In the genomic region with DNA sequence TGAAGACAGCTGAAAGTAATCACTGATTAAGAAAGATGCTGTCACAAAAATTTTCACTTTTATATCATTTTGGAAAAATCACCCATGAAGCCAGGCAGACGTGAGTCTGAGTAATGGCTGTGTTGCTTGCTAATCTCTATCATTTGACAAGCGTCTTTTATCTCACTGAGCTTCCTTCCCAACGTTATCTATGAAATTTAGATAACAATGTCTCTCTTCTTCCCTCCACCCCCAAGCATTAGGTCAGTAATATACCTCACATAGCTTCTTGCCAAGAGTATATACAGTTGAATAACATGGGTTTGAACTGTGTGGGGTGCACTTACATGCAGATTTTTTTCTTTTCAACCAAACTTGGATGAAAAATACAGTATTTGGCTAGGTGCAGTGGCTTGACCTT, we compare ENCODE assay signal across 1 cellular context.
TF ChIP-seq lines count a peak whose summit lies in the region.

No MANE protein-coding gene starts in this region.

TF ChIP-seq in H1, 55 proteins besides CTCF, POLR2A, EP300 and RAD21:
- no peak for TF ChIP-seq BCL11A (IDR thresholded peaks at IDR 0.05; ENCODE audit: low read depth in 2 of 2, low read length in 2 of 2)
- no peak for TF ChIP-seq SIX5 (IDR thresholded peaks at IDR 0.05; ENCODE audit: low read depth, low read length)
- no peak for TF ChIP-seq SRF (IDR thresholded peaks at IDR 0.05; ENCODE audit: low read depth, low read length)
- TF ChIP-seq SIRT6 (IDR thresholded peaks at IDR 0.05; ENCODE audit: low read length) = no peak
- TF ChIP-seq, protein P1, sequence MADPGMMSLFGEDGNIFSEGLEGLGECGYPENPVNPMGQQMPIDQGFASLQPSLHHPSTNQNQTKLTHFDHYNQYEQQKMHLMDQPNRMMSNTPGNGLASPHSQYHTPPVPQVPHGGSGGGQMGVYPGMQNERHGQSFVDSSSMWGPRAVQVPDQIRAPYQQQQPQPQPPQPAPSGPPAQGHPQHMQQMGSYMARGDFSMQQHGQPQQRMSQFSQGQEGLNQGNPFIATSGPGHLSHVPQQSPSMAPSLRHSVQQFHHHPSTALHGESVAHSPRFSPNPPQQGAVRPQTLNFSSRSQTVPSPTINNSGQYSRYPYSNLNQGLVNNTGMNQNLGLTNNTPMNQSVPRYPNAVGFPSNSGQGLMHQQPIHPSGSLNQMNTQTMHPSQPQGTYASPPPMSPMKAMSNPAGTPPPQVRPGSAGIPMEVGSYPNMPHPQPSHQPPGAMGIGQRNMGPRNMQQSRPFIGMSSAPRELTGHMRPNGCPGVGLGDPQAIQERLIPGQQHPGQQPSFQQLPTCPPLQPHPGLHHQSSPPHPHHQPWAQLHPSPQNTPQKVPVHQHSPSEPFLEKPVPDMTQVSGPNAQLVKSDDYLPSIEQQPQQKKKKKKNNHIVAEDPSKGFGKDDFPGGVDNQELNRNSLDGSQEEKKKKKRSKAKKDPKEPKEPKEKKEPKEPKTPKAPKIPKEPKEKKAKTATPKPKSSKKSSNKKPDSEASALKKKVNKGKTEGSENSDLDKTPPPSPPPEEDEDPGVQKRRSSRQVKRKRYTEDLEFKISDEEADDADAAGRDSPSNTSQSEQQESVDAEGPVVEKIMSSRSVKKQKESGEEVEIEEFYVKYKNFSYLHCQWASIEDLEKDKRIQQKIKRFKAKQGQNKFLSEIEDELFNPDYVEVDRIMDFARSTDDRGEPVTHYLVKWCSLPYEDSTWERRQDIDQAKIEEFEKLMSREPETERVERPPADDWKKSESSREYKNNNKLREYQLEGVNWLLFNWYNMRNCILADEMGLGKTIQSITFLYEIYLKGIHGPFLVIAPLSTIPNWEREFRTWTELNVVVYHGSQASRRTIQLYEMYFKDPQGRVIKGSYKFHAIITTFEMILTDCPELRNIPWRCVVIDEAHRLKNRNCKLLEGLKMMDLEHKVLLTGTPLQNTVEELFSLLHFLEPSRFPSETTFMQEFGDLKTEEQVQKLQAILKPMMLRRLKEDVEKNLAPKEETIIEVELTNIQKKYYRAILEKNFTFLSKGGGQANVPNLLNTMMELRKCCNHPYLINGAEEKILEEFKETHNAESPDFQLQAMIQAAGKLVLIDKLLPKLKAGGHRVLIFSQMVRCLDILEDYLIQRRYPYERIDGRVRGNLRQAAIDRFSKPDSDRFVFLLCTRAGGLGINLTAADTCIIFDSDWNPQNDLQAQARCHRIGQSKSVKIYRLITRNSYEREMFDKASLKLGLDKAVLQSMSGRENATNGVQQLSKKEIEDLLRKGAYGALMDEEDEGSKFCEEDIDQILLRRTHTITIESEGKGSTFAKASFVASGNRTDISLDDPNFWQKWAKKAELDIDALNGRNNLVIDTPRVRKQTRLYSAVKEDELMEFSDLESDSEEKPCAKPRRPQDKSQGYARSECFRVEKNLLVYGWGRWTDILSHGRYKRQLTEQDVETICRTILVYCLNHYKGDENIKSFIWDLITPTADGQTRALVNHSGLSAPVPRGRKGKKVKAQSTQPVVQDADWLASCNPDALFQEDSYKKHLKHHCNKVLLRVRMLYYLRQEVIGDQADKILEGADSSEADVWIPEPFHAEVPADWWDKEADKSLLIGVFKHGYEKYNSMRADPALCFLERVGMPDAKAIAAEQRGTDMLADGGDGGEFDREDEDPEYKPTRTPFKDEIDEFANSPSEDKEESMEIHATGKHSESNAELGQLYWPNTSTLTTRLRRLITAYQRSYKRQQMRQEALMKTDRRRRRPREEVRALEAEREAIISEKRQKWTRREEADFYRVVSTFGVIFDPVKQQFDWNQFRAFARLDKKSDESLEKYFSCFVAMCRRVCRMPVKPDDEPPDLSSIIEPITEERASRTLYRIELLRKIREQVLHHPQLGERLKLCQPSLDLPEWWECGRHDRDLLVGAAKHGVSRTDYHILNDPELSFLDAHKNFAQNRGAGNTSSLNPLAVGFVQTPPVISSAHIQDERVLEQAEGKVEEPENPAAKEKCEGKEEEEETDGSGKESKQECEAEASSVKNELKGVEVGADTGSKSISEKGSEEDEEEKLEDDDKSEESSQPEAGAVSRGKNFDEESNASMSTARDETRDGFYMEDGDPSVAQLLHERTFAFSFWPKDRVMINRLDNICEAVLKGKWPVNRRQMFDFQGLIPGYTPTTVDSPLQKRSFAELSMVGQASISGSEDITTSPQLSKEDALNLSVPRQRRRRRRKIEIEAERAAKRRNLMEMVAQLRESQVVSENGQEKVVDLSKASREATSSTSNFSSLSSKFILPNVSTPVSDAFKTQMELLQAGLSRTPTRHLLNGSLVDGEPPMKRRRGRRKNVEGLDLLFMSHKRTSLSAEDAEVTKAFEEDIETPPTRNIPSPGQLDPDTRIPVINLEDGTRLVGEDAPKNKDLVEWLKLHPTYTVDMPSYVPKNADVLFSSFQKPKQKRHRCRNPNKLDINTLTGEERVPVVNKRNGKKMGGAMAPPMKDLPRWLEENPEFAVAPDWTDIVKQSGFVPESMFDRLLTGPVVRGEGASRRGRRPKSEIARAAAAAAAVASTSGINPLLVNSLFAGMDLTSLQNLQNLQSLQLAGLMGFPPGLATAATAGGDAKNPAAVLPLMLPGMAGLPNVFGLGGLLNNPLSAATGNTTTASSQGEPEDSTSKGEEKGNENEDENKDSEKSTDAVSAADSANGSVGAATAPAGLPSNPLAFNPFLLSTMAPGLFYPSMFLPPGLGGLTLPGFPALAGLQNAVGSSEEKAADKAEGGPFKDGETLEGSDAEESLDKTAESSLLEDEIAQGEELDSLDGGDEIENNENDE (IDR thresholded peaks at IDR 0.05; ENCODE audit: insufficient replicate concordance, low read length) = no peak
- no peak for TF ChIP-seq FOSL1 (IDR thresholded peaks at IDR 0.05; ENCODE audit: insufficient read depth, low read depth, low read length)
- no peak for TF ChIP-seq TAF1 (IDR thresholded peaks at IDR 0.05; ENCODE audit: low read depth, low read length)
- TF ChIP-seq HDAC2 (IDR thresholded peaks at IDR 0.05; ENCODE audit: borderline replicate concordance in 1 of 2, low read depth in 2 of 2, low read length in 2 of 2) = no peak
- TF ChIP-seq CHD2 (IDR thresholded peaks at IDR 0.05; ENCODE audit: low read length) = no peak
- no peak for TF ChIP-seq RFX5 (IDR thresholded peaks at IDR 0.05; ENCODE audit: borderline replicate concordance, low read depth, low read length)
